9 cellular contexts compared by ENCODE assay signal in genomic region chr1:23568608-23569383, GRCh38. TPM values are rescaled to one million over a fixed set of nuclear protein-coding genes. Genes with fewer than 3 reads are reported as not detected.
DNase-seq lines count a peak whose midpoint lies in the region; ATAC-seq and TF ChIP-seq lines count a peak whose summit lies in the region.
"Had no signal": no experiment of that assay in that cellular context is flagged by ENCODE, and none has a peak within 500 bp of the region (broad histone marks: within the 10 kb centered on the region; RNA-seq: fewer than 3 reads in every experiment).

No MANE protein-coding gene starts in this region.

- WGBS in lung, 2 donors, result 37 to 43% methylated on average over 16 of the region's 16 CpGs

- CTCF ChIA-PET in activated CD8-positive, alpha-beta memory T cell treated with anti-CD3 and anti-CD28 coated beads, Interleukin-2, amount 10 ng/mL, durations not matched to agents 7 days and 5 days (lab: Charles Lee), result interaction anchor here (0.8 to 1.3 kb wide), 2 partner anchors 66 to 68 kb away, joined by 3 to 5 read pairs; no protein-coding TSS in a partner anchor

- H3K36me3 ChIP-seq in lung (ENCODE audit: control insufficient read depth in 2 of 2, insufficient read depth in 2 of 2, low read length in 2 of 2), result no peaks in the 10 kb centered on the region
- no peaks in the 10 kb centered on the region for H3K36me3 ChIP-seq in tibial artery

- intact Hi-C loops in tibial artery (cut with DNase I; ENCODE audit: low total_unique reads), result no loop called here

- DNase-seq in activated CD8-positive, alpha-beta memory T cell treated with anti-CD3 and anti-CD28 coated beads, Interleukin-2, amount 10 ng/mL, durations not matched to agents 7 days and 5 days, result no peak
- no peak for DNase-seq in activated CD8-positive, alpha-beta memory T cell treated with anti-CD3 and anti-CD28 coated beads, Interleukin-2, amount 50 U/mL, for 4 hours
- DNase-seq in cardiac fibroblast (ENCODE audit: low read depth in 2 of 2) (no peak), lung (ENCODE audit: low spot score) (no peak), tibial artery (peak in 1 of 2 donors; percentile 73), DMS114 treated with DMSO at 0.1 percent for 48 hours (lab: John Stamatoyannopoulos, UW; ENCODE audit: unreplicated experiment) (no peak), SHP77 treated with DMSO at 0.1 percent for 48 hours (lab: John Stamatoyannopoulos, UW) (no peak)
- DNase-seq: DND-41 had no signal

- H3K4me1 ChIP-seq in lung (ENCODE audit: control insufficient read depth in 2 of 2, insufficient read depth in 2 of 2, low read length in 2 of 2) (peaks cover under 1 to 14% of the 10 kb centered on the region in 2 donors), tibial artery (peaks cover 0 to 59% (median 37%) of the 10 kb centered on the region in 4 donors)

- H3K27ac Mint-ChIP-seq in activated CD8-positive, alpha-beta memory T cell treated with anti-CD3 and anti-CD28 coated beads, Interleukin-2, amount 10 ng/mL, durations not matched to agents 7 days and 5 days, result no peak overlapping the region

- H3K4me1 Mint-ChIP-seq in activated CD8-positive, alpha-beta memory T cell treated with anti-CD3 and anti-CD28 coated beads, Interleukin-2, amount 10 ng/mL, durations not matched to agents 7 days and 5 days, result peaks cover 6% of the 10 kb centered on the region

- no peaks in the 10 kb centered on the region for H3K9me3 Mint-ChIP-seq in activated CD8-positive, alpha-beta memory T cell treated with anti-CD3 and anti-CD28 coated beads, Interleukin-2, amount 10 ng/mL, durations not matched to agents 7 days and 5 days (ENCODE audit: low read depth)

- peaks cover 1% of the 10 kb centered on the region for H3K36me3 Mint-ChIP-seq in activated CD8-positive, alpha-beta memory T cell treated with anti-CD3 and anti-CD28 coated beads, Interleukin-2, amount 10 ng/mL, durations not matched to agents 7 days and 5 days

- ATAC-seq in activated CD8-positive, alpha-beta memory T cell treated with anti-CD3 and anti-CD28 coated beads, Interleukin-2, amount 10 ng/mL, durations not matched to agents 7 days and 5 days, result no peak
- ATAC-seq in lung (ENCODE audit: insufficient read depth, low FRiP score), result no peak
- no peak for ATAC-seq in HG02840 (IDR thresholded peaks at IDR 0.05; ENCODE audit: low FRiP score, unreplicated experiment)

- H3K4me3 ChIP-seq in cardiac fibroblast (replicated peaks in 1 of 2; ENCODE audit: low read depth in 2 of 2, low read length in 2 of 2) (peak overlapping the region; percentile 22 to 41), lung (peak overlapping the region; percentile 32), tibial artery (peak overlapping the region; percentile 58 to 68)

- peaks cover 63% of the 10 kb centered on the region for H3K27me3 Mint-ChIP-seq in activated CD8-positive, alpha-beta memory T cell treated with anti-CD3 and anti-CD28 coated beads, Interleukin-2, amount 10 ng/mL, durations not matched to agents 7 days and 5 days

- H3K27ac ChIP-seq in lung (ENCODE audit: low read depth in 1 of 2, low read length in 1 of 2), result peak overlapping the region; percentile 78 to 91
- H3K27ac ChIP-seq in tibial artery, result peak overlapping the region; percentile 94 to 97

- TF ChIP-seq CTCF in cardiac fibroblast (IDR thresholded peaks at IDR 0.05; ENCODE audit: low read depth, low read length) (no peak), lung (IDR thresholded peaks at IDR 0.05; ENCODE audit: control extremely low read depth, extremely low read depth) (no peak), tibial artery (IDR thresholded peaks at IDR 0.05) (no peak)

- H3K9me3 ChIP-seq in lung (ENCODE audit: control insufficient read depth in 2 of 2, insufficient read depth in 1 of 2, low read length in 1 of 2) (no peaks in the 10 kb centered on the region), tibial artery (no peaks in the 10 kb centered on the region)

- H3K27me3 ChIP-seq in lung (ENCODE audit: control insufficient read depth, insufficient read depth), result no peaks in the 10 kb centered on the region
- no peaks in the 10 kb centered on the region for H3K27me3 ChIP-seq in tibial artery

- H3K4me3 Mint-ChIP-seq in activated CD8-positive, alpha-beta memory T cell treated with anti-CD3 and anti-CD28 coated beads, Interleukin-2, amount 10 ng/mL, durations not matched to agents 7 days and 5 days, result peak overlapping the region; percentile 50

RNA-seq across cellular contexts. Expression of gene ID3, which starts 9.5 kb away (rescaled TPM):
- total RNA-seq in activated CD8-positive, alpha-beta memory T cell treated with anti-CD3 and anti-CD28 coated beads, Interleukin-2, amount 10 ng/mL, durations not matched to agents 7 days and 5 days, result 10 to 100 TPM; 14.4 to 34.2 TPM
- 100 to 1,000 TPM; 119 to 192 TPM for total RNA-seq in lung
- polyA plus RNA-seq in lung, result 100 to 1,000 TPM; 134 to 275 TPM

RNA-seq across cellular contexts. Expression of gene E2F2, which starts 37.8 kb away (rescaled TPM):
- total RNA-seq in activated CD8-positive, alpha-beta memory T cell treated with anti-CD3 and anti-CD28 coated beads, Interleukin-2, amount 10 ng/mL, durations not matched to agents 7 days and 5 days, result 100 to 1,000 TPM in 1 of 2 experiments, 10 to 100 TPM in 1; 77.4 to 103 TPM
- 1 to 10 TPM; 1.7 to 4.9 TPM for total RNA-seq in lung
- 1 to 10 TPM in 1 of 2 donors, under 1 TPM in 1; 0.83 to 1.2 TPM for polyA plus RNA-seq in lung

Comparison
In these comparisons a context has a peak if more than half of its experiments do, and no peak if none do; other contexts are left out.
1. RNA of gene E2F2, which starts 37.8 kb away (total RNA-seq): 77.4 to 103 TPM in activated CD8-positive, alpha-beta memory T cell treated with anti-CD3 and anti-CD28 coated beads, Interleukin-2, amount 10 ng/mL, durations not matched to agents 7 days and 5 days; 1.7 to 4.9 TPM in lung; every median in the first group is over 10 times any median in the second.
2. Peak in every context shown above with its lines, with median percentiles within 50 percentile points of each other: H3K4me3 ChIP-seq.